In genomic region chr16:53865492-53865863, GRCh38 we compare ENCODE assay signal across 8 cellular contexts.
DNase-seq lines count a peak whose midpoint lies in the region; ATAC-seq, FAIRE-seq and TF ChIP-seq lines count a peak whose summit lies in the region.

No MANE protein-coding gene starts in this region.

- H3K36me3 ChIP-seq in right lobe of liver, result no peaks in the 10 kb centered on the region

- H3K4me3 ChIP-seq in right lobe of liver, result no peak overlapping the region

- WGBS in right lobe of liver (ENCODE audit: insufficient coverage, low coverage, low lambda C conversion rate, missing lambda C conversion rate), result 0% methylated on average over 1 of the region's 1 CpG

- ATAC-seq in HG03432 (IDR thresholded peaks at IDR 0.05; ENCODE audit: unreplicated experiment), result peak; percentile 78
- ATAC-seq in right lobe of liver, result peak; percentile 56 to 92 (median 80)
- no peak for ATAC-seq in HG02642 (IDR thresholded peaks at IDR 0.05; ENCODE audit: poor library complexity, unreplicated experiment)

- H3K27ac ChIP-seq in angular gyrus (ENCODE audit: low read depth, low read length) (peak overlapping the region; percentile 78), right lobe of liver (no peak overlapping the region)

- no peak for TF ChIP-seq CTCF in right lobe of liver (IDR thresholded peaks at IDR 0.05)

- H3K9me3 ChIP-seq in right lobe of liver, result no peaks in the 10 kb centered on the region

- DNase-seq in GM18507 (ENCODE audit: extremely low spot score, insufficient read length, low read depth), result no peak
- DNase-seq in right lobe of liver, result no peak
- DNase-seq in NCI-H345 treated with DMSO at 0.1 percent for 48 hours (lab: John Stamatoyannopoulos, UW; ENCODE audit: unreplicated experiment), result no peak
- no peak for DNase-seq in COLO829 (ENCODE audit: low spot score)
- DNase-seq in DMS 273 treated with DMSO at 0.1 percent for 48 hours (lab: John Stamatoyannopoulos, UW), result no peak

- H3K4me1 ChIP-seq in right lobe of liver, result no peaks in the 10 kb centered on the region

- TF ChIP-seq POLR2A in right lobe of liver (IDR thresholded peaks at IDR 0.05), result no peak

- intact Hi-C loops in right lobe of liver (cut with DNase I), result no loop called here

- peak; percentile 62 for FAIRE-seq in GM18507 (lab: Jason Lieb, UNC)

- no peaks in the 10 kb centered on the region for H3K27me3 ChIP-seq in right lobe of liver
